1 cellular context compared by ENCODE assay signal in the genomic region with DNA sequence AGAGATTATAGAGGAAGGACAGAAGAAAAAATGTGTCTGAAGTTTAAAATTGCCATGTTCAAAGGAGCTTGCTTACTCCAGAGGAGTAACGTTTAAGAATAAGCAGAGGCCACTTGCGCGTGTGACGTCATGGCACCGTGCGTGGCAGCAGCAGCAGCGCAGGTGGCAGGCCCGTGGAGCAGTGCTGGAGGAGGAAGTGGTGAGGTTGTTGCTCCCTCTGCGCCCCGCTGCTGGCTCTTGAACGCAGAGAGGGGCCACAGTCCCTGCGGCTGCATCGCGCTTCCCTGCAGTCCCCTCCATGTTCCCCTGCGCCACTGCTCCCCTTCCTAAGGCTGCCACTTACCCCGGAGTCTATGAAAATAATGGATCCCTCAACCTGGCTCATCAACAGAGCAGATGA.
TF ChIP-seq lines count a peak whose summit lies in the region.

No MANE protein-coding gene starts in this region.

TF ChIP-seq in SK-N-SH treated with all-trans-retinoic acid at 6 μM for 48 hours, 23 proteins besides CTCF, POLR2A, EP300 and RAD21 (continued from another document):
- TF ChIP-seq ESRRG (CRISPR knock-in tag; IDR thresholded peaks at IDR 0.05) (no peak), ARNTL (CRISPR knock-in tag; IDR thresholded peaks at IDR 0.05; ENCODE audit: borderline replicate concordance, low read depth) (no peak), GLIS3 (CRISPR knock-in tag; IDR thresholded peaks at IDR 0.05) (no peak), PPARA (CRISPR knock-in tag; IDR thresholded peaks at IDR 0.05; ENCODE audit: borderline replicate concordance) (no peak)
- TF ChIP-seq, protein P1, sequence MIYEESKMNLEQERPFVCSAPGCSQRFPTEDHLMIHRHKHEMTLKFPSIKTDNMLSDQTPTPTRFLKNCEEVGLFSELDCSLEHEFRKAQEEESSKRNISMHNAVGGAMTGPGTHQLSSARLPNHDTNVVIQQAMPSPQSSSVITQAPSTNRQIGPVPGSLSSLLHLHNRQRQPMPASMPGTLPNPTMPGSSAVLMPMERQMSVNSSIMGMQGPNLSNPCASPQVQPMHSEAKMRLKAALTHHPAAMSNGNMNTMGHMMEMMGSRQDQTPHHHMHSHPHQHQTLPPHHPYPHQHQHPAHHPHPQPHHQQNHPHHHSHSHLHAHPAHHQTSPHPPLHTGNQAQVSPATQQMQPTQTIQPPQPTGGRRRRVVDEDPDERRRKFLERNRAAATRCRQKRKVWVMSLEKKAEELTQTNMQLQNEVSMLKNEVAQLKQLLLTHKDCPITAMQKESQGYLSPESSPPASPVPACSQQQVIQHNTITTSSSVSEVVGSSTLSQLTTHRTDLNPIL (CRISPR knock-in tag; IDR thresholded peaks at IDR 0.05; ENCODE audit: low read depth): no peak
- TF ChIP-seq, protein P2, sequence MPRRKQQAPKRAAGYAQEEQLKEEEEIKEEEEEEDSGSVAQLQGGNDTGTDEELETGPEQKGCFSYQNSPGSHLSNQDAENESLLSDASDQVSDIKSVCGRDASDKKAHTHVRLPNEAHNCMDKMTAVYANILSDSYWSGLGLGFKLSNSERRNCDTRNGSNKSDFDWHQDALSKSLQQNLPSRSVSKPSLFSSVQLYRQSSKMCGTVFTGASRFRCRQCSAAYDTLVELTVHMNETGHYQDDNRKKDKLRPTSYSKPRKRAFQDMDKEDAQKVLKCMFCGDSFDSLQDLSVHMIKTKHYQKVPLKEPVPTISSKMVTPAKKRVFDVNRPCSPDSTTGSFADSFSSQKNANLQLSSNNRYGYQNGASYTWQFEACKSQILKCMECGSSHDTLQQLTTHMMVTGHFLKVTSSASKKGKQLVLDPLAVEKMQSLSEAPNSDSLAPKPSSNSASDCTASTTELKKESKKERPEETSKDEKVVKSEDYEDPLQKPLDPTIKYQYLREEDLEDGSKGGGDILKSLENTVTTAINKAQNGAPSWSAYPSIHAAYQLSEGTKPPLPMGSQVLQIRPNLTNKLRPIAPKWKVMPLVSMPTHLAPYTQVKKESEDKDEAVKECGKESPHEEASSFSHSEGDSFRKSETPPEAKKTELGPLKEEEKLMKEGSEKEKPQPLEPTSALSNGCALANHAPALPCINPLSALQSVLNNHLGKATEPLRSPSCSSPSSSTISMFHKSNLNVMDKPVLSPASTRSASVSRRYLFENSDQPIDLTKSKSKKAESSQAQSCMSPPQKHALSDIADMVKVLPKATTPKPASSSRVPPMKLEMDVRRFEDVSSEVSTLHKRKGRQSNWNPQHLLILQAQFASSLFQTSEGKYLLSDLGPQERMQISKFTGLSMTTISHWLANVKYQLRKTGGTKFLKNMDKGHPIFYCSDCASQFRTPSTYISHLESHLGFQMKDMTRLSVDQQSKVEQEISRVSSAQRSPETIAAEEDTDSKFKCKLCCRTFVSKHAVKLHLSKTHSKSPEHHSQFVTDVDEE (CRISPR knock-in tag; IDR thresholded peaks at IDR 0.05): no peak
